ENCODE assay signal across 18 cellular contexts in the genomic region with DNA sequence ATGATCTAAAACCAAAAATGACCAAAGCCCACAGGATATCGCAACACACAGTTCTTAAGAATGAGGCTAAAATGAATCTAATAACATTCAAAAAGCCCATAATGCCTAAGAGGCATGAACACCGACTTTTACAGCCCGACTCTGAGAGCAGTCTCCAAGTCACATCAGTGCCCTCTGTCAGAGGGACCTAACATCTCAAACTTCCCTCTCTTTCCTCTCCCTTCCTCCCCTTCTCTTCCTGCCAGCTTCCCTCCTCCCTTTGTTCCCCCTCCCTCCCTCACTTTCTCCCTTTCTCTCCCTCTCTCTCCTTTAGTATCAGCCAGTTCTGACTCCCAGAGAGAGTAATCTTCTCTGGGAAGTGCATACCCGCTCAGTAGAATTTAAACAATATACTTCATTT.
DNase-seq lines count a peak whose midpoint lies in the region; ATAC-seq, FAIRE-seq and TF ChIP-seq lines count a peak whose summit lies in the region.
"Had no signal": no experiment of that assay in that cellular context is flagged by ENCODE, and none has a peak within 500 bp of the region (broad histone marks: within the 10 kb centered on the region; RNA-seq: fewer than 3 reads in every experiment).

No MANE protein-coding gene starts in this region.

- H3K4me1 ChIP-seq in PC-3 (ENCODE audit: insufficient read depth, low read length) (peaks cover 35% of the 10 kb centered on the region), neural progenitor cell (peaks cover 79% of the 10 kb centered on the region), HAP-1 (peaks cover 57% of the 10 kb centered on the region)

- FAIRE-seq in A204.1 (lab: Jason Lieb, UNC), result peak; percentile 85
- FAIRE-seq: GM12892, K562, urothelium cell line had no signal

- H3K4me3 Mint-ChIP-seq in neural progenitor cell, result peak overlapping the region; percentile 44

- H3K27me3 ChIP-seq in PC-3 (ENCODE audit: low read length), result no peaks in the 10 kb centered on the region
- no peaks in the 10 kb centered on the region for H3K27me3 ChIP-seq in neural progenitor cell
- H3K27me3 ChIP-seq in HAP-1 (ENCODE audit: low read depth), result no peaks in the 10 kb centered on the region

- 0 out of 2 replicates have a peak, but pooled peaks cover 3% of the 10 kb centered on the region for H3K79me2 ChIP-seq in PC-3 (ENCODE audit: low read length)
- H3K79me2 ChIP-seq in neural progenitor cell (ENCODE audit: low read depth), result peaks cover 92% of the 10 kb centered on the region

- in situ Hi-C loops in HAP-1 (cut with MboI; ENCODE audit: low sequenced_read_pairs), result no loop called here

- H3K36me3 Mint-ChIP-seq in neural progenitor cell, result peaks cover 4% of the 10 kb centered on the region

- H3K9ac ChIP-seq in PC-3 (ENCODE audit: low read length), result no peak overlapping the region; the same call in 1 of the 2 replicates
- H3K9ac ChIP-seq in neural progenitor cell, result no peak overlapping the region

- DNase-seq in PC-3 (no peak), left cardiac atrium (no peak), neural progenitor cell (ENCODE audit: low spot score) (peak; percentile 27), HAP-1 (ENCODE audit: low spot score in 2 of 2) (no peak), D341Med (ENCODE audit: low spot score) (no peak)
- DNase-seq in stimulated activated CD4-positive, alpha-beta T cell treated with anti-CD3 and anti-CD28 coated beads, Interleukin-4, amount 100 ng/mL, for 24 hours, result no peak
- DNase-seq: activated CD4-positive, CD25-positive, alpha-beta regulatory T cell treated with anti-CD3 and anti-CD28 coated beads, Interleukin-2, amount 50 U/mL, for 72 hours; GDM1; HFFc6; hippocampal formation; NCI-H1048; stimulated activated naive CD4-positive, alpha-beta T cell; T-helper 2 cell had no signal

- TF ChIP-seq CTCF in PC-3 (conservative IDR thresholded peaks at IDR 0.05; ENCODE audit: low read depth, low read length) (no peak), neural progenitor cell (IDR thresholded peaks at IDR 0.05) (no peak)

- H3K9me2 ChIP-seq in PC-3 (replicated peaks; ENCODE audit: low read length), result no peaks in the 10 kb centered on the region

- H3K27ac Mint-ChIP-seq in neural progenitor cell, result peak overlapping the region; percentile 35

- H3K27ac ChIP-seq in PC-3 (ENCODE audit: low read length), result peak overlapping the region; percentile 68; the same call in 1 of the 2 replicates
- peak overlapping the region; percentile 30 for H3K27ac ChIP-seq in neural progenitor cell

- H2AFZ ChIP-seq in PC-3 (ENCODE audit: low read length), result no peak overlapping the region
- no peak overlapping the region for H2AFZ ChIP-seq in neural progenitor cell (replicated peaks)

- 0 out of 2 replicates have a peak overlapping the region, but pooled peaks have one; percentile 75 for H3K4me2 ChIP-seq in PC-3 (ENCODE audit: low read length)
- peak overlapping the region; percentile 66 for H3K4me2 ChIP-seq in neural progenitor cell

- H4K20me1 ChIP-seq in PC-3 (ENCODE audit: low read length) (no peaks in the 10 kb centered on the region), neural progenitor cell (ENCODE audit: low read depth) (peaks cover 5% of the 10 kb centered on the region)

- H3K4me3 ChIP-seq in PC-3 (ENCODE audit: low read length), result no peak overlapping the region
- no peak overlapping the region for H3K4me3 ChIP-seq in neural progenitor cell
- no peak overlapping the region for H3K4me3 ChIP-seq in HAP-1
- H3K4me3 ChIP-seq: K562 had no signal

- ATAC-seq in PC-3, result no peak
- ATAC-seq in left cardiac atrium, result peak; percentile 18 to 41
- no peak for ATAC-seq in GM21619 (IDR thresholded peaks at IDR 0.05; ENCODE audit: unreplicated experiment)
- ATAC-seq: K562 had no signal

- no peaks in the 10 kb centered on the region for H3K9me3 ChIP-seq in PC-3 (ENCODE audit: low read length)
- no peaks in the 10 kb centered on the region for H3K9me3 ChIP-seq in neural progenitor cell (ENCODE audit: low read depth)
- no peaks in the 10 kb centered on the region for H3K9me3 ChIP-seq in HAP-1

- BruUV-seq in PC-3 (replicated peaks; lab: Mats Ljungman, UMichigan), result no TSS peak

- no peaks in the 10 kb centered on the region for H3K9me3 Mint-ChIP-seq in neural progenitor cell
- H3K9me3 Mint-ChIP-seq: HFFc6 had no signal

- POLR2A ChIA-PET in PC-3 (lab: Charles Lee; ENCODE audit: unreplicated experiment), result no interaction called here

- peaks cover 63% of the 10 kb centered on the region for H3K4me1 Mint-ChIP-seq in neural progenitor cell

- CTCF ChIA-PET in PC-3 (lab: Charles Lee), result no interaction called here

- H3F3A ChIP-seq in PC-3 (ENCODE audit: low read length, unreplicated experiment) (peaks cover 5% of the 10 kb centered on the region), neural progenitor cell (ENCODE audit: low read depth) (peaks cover 30% of the 10 kb centered on the region)

- H3K36me3 ChIP-seq in PC-3 (ENCODE audit: low read depth, low read length) (no peaks in the 10 kb centered on the region), neural progenitor cell (no peaks in the 10 kb centered on the region), HAP-1 (replicated peaks) (no peaks in the 10 kb centered on the region)

- intact Hi-C loops in PC-3 (cut with micrococcal nuclease) (no loop called here), left cardiac atrium (cut with DNase I) (no loop called here)

- H3K27me3 Mint-ChIP-seq in neural progenitor cell (ENCODE audit: insufficient read depth, low read depth), result peaks cover 2% of the 10 kb centered on the region

Comparison
In these comparisons a context has a peak if more than half of its experiments do, and no peak if none do; other contexts are left out.
1. ATAC-seq: peak in left cardiac atrium (2 of 2); none in PC-3 (single experiment) and GM21619 (single experiment).